In the genomic region with DNA sequence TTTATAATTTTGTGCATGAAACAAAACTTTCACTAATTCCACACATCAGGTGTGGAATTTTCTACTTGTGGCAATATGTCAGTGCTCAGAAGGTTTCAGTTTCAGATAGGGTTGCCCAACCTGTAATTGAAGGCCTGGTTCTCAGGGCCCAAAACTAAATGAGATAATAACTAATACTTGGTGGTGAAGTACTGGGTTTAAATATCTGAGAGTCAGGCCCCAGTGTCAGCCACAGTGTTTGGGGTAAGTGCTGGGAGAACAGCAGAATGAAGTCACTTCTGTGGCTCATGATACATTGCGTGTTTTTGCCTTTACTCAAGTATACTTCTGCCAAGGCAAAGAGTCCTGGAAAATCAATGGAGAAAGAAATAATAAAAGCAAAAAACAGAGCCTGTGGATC, we compare ENCODE assay signal across 13 cellular contexts. TPM values are rescaled to one million over a fixed set of nuclear protein-coding genes. Genes with fewer than 3 reads are reported as not detected.
A peak's percentile ranks its signal among the peaks of the same experiment; 100 is the strongest.
DNase-seq lines count a peak whose midpoint lies in the region; ATAC-seq and TF ChIP-seq lines count a peak whose summit lies in the region.
"Had no signal": no experiment of that assay in that cellular context is flagged by ENCODE, and none has a peak within 500 bp of the region (broad histone marks: within the 10 kb centered on the region; RNA-seq: fewer than 3 reads in every experiment).

No MANE protein-coding gene starts in this region.

- BruUV-seq in A673 (replicated peaks; lab: Mats Ljungman, UMichigan): no TSS peak

- CTCF ChIA-PET in activated CD8-positive, alpha-beta memory T cell treated with anti-CD3 and anti-CD28 coated beads, Interleukin-2, amount 10 ng/mL, durations not matched to agents 7 days and 5 days (lab: Charles Lee): no interaction called here
- CTCF ChIA-PET in A673 (lab: Charles Lee): no interaction called here

- no peaks in the 10 kb centered on the region for H3K9me3 Mint-ChIP-seq in activated CD8-positive, alpha-beta memory T cell treated with anti-CD3 and anti-CD28 coated beads, Interleukin-2, amount 10 ng/mL, durations not matched to agents 7 days and 5 days (ENCODE audit: low read depth)

- intact Hi-C loops in A673 (cut with micrococcal nuclease; ENCODE audit: unreplicated experiment): no loop called here

- peak overlapping the region; percentile 18 for H3K27ac ChIP-seq in SU-DHL-6 (ENCODE audit: low read depth, low read length)
- H3K27ac ChIP-seq in fibroblast of lung (ENCODE audit: insufficient read depth, low read length): no peak overlapping the region
- no peak overlapping the region for H3K27ac ChIP-seq in A673 (ENCODE audit: low read depth, low read length, poor library complexity, severe bottlenecking)

- H3K4me1 ChIP-seq in fibroblast of lung (ENCODE audit: control insufficient read depth, extremely low read depth, insufficient read depth, low read length) (peaks cover 23% of the 10 kb centered on the region), A673 (ENCODE audit: insufficient read depth, low read length, poor library complexity, severe bottlenecking) (peaks cover 21% of the 10 kb centered on the region)

- H3K4me2 ChIP-seq in SU-DHL-6 (ENCODE audit: low read depth, low read length, poor library complexity, severe bottlenecking) (peak overlapping the region; percentile 21), fibroblast of lung (ENCODE audit: extremely low read depth, insufficient read depth, low read length) (no peak overlapping the region)

- no peaks in the 10 kb centered on the region for H3K27me3 Mint-ChIP-seq in activated CD8-positive, alpha-beta memory T cell treated with anti-CD3 and anti-CD28 coated beads, Interleukin-2, amount 10 ng/mL, durations not matched to agents 7 days and 5 days

- H3F3A ChIP-seq in SU-DHL-6 (ENCODE audit: insufficient read depth): 0 out of 2 replicates have a peak, but pooled peaks cover 13% of the 10 kb centered on the region

- H3K4me3 ChIP-seq in SU-DHL-6 (ENCODE audit: insufficient read depth, low read length, poor library complexity, severe bottlenecking) (no peak overlapping the region), fibroblast of lung (replicated peaks in 1 of 4; ENCODE audit: control extremely low read depth in 1 of 4, insufficient read depth in 1 of 4, low read depth in 3 of 4, low read length in 4 of 4) (no peak overlapping the region), MG63 (no peak overlapping the region), A673 (ENCODE audit: low read depth, low read length, poor library complexity, severe bottlenecking) (no peak overlapping the region)
- H3K4me3 ChIP-seq: lung had no signal

- ATAC-seq in activated CD8-positive, alpha-beta memory T cell treated with anti-CD3 and anti-CD28 coated beads, Interleukin-2, amount 10 ng/mL, durations not matched to agents 7 days and 5 days: no peak
- ATAC-seq: heart right ventricle had no signal

- no peak for DNase-seq in activated CD8-positive, alpha-beta memory T cell treated with anti-CD3 and anti-CD28 coated beads, Interleukin-2, amount 10 ng/mL, durations not matched to agents 7 days and 5 days
- DNase-seq in activated CD8-positive, alpha-beta memory T cell treated with anti-CD3 and anti-CD28 coated beads, Interleukin-2, amount 50 U/mL, for 4 hours: no peak
- DNase-seq in fibroblast of lung (ENCODE audit: low read depth in 2 of 2) (peak; percentile 43 to 70), stromal cell of bone marrow (ENCODE audit: low read depth) (peak; percentile 67), cortex of kidney (lab: John Stamatoyannopoulos, UW) (no peak), MG63 (no peak), A673 (ENCODE audit: low spot score) (no peak)
- DNase-seq: ACHN, heart right ventricle, NCI-H1105, retina had no signal

- H3K9me2 ChIP-seq in SU-DHL-6 (replicated peaks; ENCODE audit: insufficient read depth, low read length): no peaks in the 10 kb centered on the region

- H3K27ac Mint-ChIP-seq in activated CD8-positive, alpha-beta memory T cell treated with anti-CD3 and anti-CD28 coated beads, Interleukin-2, amount 10 ng/mL, durations not matched to agents 7 days and 5 days: peak overlapping the region; percentile 35

- H2AFZ ChIP-seq in SU-DHL-6 (ENCODE audit: low read depth, low read length, severe bottlenecking): no peak overlapping the region
- no peak overlapping the region for H2AFZ ChIP-seq in fibroblast of lung (ENCODE audit: low read length)

- TF ChIP-seq CTCF in SU-DHL-6 (IDR thresholded peaks at IDR 0.05; ENCODE audit: insufficient read depth, low read length, poor library complexity, severe bottlenecking): no peak
- no peak for TF ChIP-seq CTCF in fibroblast of lung (conservative IDR thresholded peaks at IDR 0.05 in 1 of 2, IDR thresholded peaks at IDR 0.05 in 1 of 2; ENCODE audit: low read depth in 1 of 2, low read length in 2 of 2)
- no peak for TF ChIP-seq CTCF in A673 (conservative IDR thresholded peaks at IDR 0.05; ENCODE audit: low read depth, low read length)

- H3K79me2 ChIP-seq in SU-DHL-6 (ENCODE audit: insufficient read depth, low read length): peaks cover 100% of the 10 kb centered on the region
- H3K79me2 ChIP-seq in fibroblast of lung (ENCODE audit: control insufficient read depth, insufficient read depth, low read length): peaks cover 96% of the 10 kb centered on the region

- H4K20me1 ChIP-seq in SU-DHL-6 (ENCODE audit: low read depth, low read length) (peaks cover 63% of the 10 kb centered on the region), fibroblast of lung (ENCODE audit: control insufficient read depth, extremely low read depth, insufficient read depth, low read length) (peaks cover 2% of the 10 kb centered on the region)

- H3K4me1 Mint-ChIP-seq in activated CD8-positive, alpha-beta memory T cell treated with anti-CD3 and anti-CD28 coated beads, Interleukin-2, amount 10 ng/mL, durations not matched to agents 7 days and 5 days: peaks cover 77% of the 10 kb centered on the region

- no peaks in the 10 kb centered on the region for H3K27me3 ChIP-seq in SU-DHL-6 (ENCODE audit: low read length)
- no peaks in the 10 kb centered on the region for H3K27me3 ChIP-seq in fibroblast of lung (ENCODE audit: control insufficient read depth, insufficient read depth, low read length)
- H3K27me3 ChIP-seq in MG63: no peaks in the 10 kb centered on the region
- H3K27me3 ChIP-seq in A673 (replicated peaks; ENCODE audit: insufficient read depth, low read depth, low read length, poor library complexity): no peaks in the 10 kb centered on the region
- H3K27me3 ChIP-seq: heart right ventricle had no signal

- peaks cover 62% of the 10 kb centered on the region for H3K36me3 Mint-ChIP-seq in activated CD8-positive, alpha-beta memory T cell treated with anti-CD3 and anti-CD28 coated beads, Interleukin-2, amount 10 ng/mL, durations not matched to agents 7 days and 5 days

- H3K36me3 ChIP-seq in SU-DHL-6 (ENCODE audit: low read length): peaks cover 36% of the 10 kb centered on the region
- peaks cover 6% of the 10 kb centered on the region for H3K36me3 ChIP-seq in fibroblast of lung (ENCODE audit: control insufficient read depth, insufficient read depth, low read length)
- peaks cover 52% of the 10 kb centered on the region for H3K36me3 ChIP-seq in MG63
- H3K36me3 ChIP-seq in A673 (ENCODE audit: insufficient read depth, low read length, poor library complexity, severe bottlenecking): peaks cover 71% of the 10 kb centered on the region

- POLR2A ChIA-PET in A673 (lab: Charles Lee; ENCODE audit: low non-redundant PET): no interaction called here

- H3K9me3 ChIP-seq in SU-DHL-6 (ENCODE audit: insufficient read depth, low read length) (no peaks in the 10 kb centered on the region), fibroblast of lung (ENCODE audit: control insufficient read depth, insufficient read depth, low read depth, low read length) (no peaks in the 10 kb centered on the region), MG63 (no peaks in the 10 kb centered on the region), A673 (ENCODE audit: low read depth, low read length, poor library complexity, severe bottlenecking) (no peaks in the 10 kb centered on the region)
- H3K9me3 ChIP-seq: heart right ventricle had no signal

- H3K4me3 Mint-ChIP-seq in activated CD8-positive, alpha-beta memory T cell treated with anti-CD3 and anti-CD28 coated beads, Interleukin-2, amount 10 ng/mL, durations not matched to agents 7 days and 5 days: no peak overlapping the region

- H3K9ac ChIP-seq in SU-DHL-6 (ENCODE audit: low read length): no peak overlapping the region
- H3K9ac ChIP-seq in fibroblast of lung (ENCODE audit: insufficient read depth, low read length): no peak overlapping the region

RNA-seq across cellular contexts. Expression of gene SAFB, which starts 5.6 kb away (rescaled TPM):
- total RNA-seq in activated CD8-positive, alpha-beta memory T cell treated with anti-CD3 and anti-CD28 coated beads, Interleukin-2, amount 10 ng/mL, durations not matched to agents 7 days and 5 days: 100 to 1,000 TPM; 134 to 152 TPM
- total RNA-seq in fibroblast of lung: 48.5 and 51.0 TPM in 2 replicates
- polyA plus RNA-seq in fibroblast of lung: 28.0 and 34.3 TPM in 2 replicates
- 41.1 and 50.2 TPM in 2 replicates for polyA plus RNA-seq in fibroblast of lung (2012)
- 6.8 and 8.4 TPM in 2 replicates for polyA minus RNA-seq in fibroblast of lung (ENCODE audit: low replicate concordance)
- 22.8 and 33.0 TPM in 2 replicates for total RNA-seq in MG63 (2014; rRNA removed; shearing (Covaris generic); ENCODE audit: low replicate concordance)
- 158 and 171 TPM in 2 replicates for total RNA-seq in A673 (2021)

RNA-seq across cellular contexts. Expression of gene SAFB2, which starts 5.9 kb away (rescaled TPM):
- total RNA-seq in activated CD8-positive, alpha-beta memory T cell treated with anti-CD3 and anti-CD28 coated beads, Interleukin-2, amount 10 ng/mL, durations not matched to agents 7 days and 5 days: 100 to 1,000 TPM; 110 to 125 TPM
- 29.0 and 35.8 TPM in 2 replicates for total RNA-seq in fibroblast of lung
- 16.9 and 21.3 TPM in 2 replicates for polyA plus RNA-seq in fibroblast of lung
- polyA plus RNA-seq in fibroblast of lung (2012): 25.1 and 32.6 TPM in 2 replicates
- 20.3 and 24.5 TPM in 2 replicates for polyA minus RNA-seq in fibroblast of lung (ENCODE audit: low replicate concordance)
- 5.1 and 12.3 TPM in 2 replicates for total RNA-seq in MG63 (2014; rRNA removed; shearing (Covaris generic); ENCODE audit: low replicate concordance)
- 124 and 153 TPM in 2 replicates for total RNA-seq in A673 (2021)

RNA-seq across cellular contexts. Expression of gene MICOS13, which starts 51.8 kb away (rescaled TPM):
- 10 to 100 TPM; 49.1 to 49.7 TPM for total RNA-seq in activated CD8-positive, alpha-beta memory T cell treated with anti-CD3 and anti-CD28 coated beads, Interleukin-2, amount 10 ng/mL, durations not matched to agents 7 days and 5 days
- total RNA-seq in fibroblast of lung: 29.3 and 73.5 TPM in 2 replicates
- 20.7 and 20.8 TPM in 2 replicates for polyA plus RNA-seq in fibroblast of lung
- 83.6 and 93.2 TPM in 2 replicates for polyA plus RNA-seq in fibroblast of lung (2012)
- polyA minus RNA-seq in fibroblast of lung (ENCODE audit: low replicate concordance): 29.2 and 29.9 TPM in 2 replicates
- 21.8 and 75.4 TPM in 2 replicates for total RNA-seq in MG63 (2014; rRNA removed; shearing (Covaris generic); ENCODE audit: low replicate concordance)
- total RNA-seq in A673 (2021): 36.3 and 43.6 TPM in 2 replicates

RNA-seq across cellular contexts. Expression of gene HSD11B1L, which starts 52.4 kb away (rescaled TPM):
- total RNA-seq in activated CD8-positive, alpha-beta memory T cell treated with anti-CD3 and anti-CD28 coated beads, Interleukin-2, amount 10 ng/mL, durations not matched to agents 7 days and 5 days: 1 to 10 TPM; 1.0 to 2.4 TPM
- total RNA-seq in fibroblast of lung (11.0 and 13.0 TPM in 2 replicates), A673 (2021) (5.7 and 8.2 TPM in 2 replicates)
- 3.1 and 5.1 TPM in 2 replicates for polyA plus RNA-seq in fibroblast of lung
- 5.2 and 7.8 TPM in 2 replicates for polyA plus RNA-seq in fibroblast of lung (2012)
- 5.6 TPM in 1 of 2 replicates, not detected in the other for polyA minus RNA-seq in fibroblast of lung (ENCODE audit: low replicate concordance)
- 3.6 and 5.8 TPM in 2 replicates for total RNA-seq in MG63 (2014; rRNA removed; shearing (Covaris generic); ENCODE audit: low replicate concordance)

Comparison
In these comparisons a context has a peak if more than half of its experiments do, and no peak if none do; other contexts are left out.
1. DNase-seq: peak in fibroblast of lung (2 of 2) and stromal cell of bone marrow (single experiment); none in activated CD8-positive, alpha-beta memory T cell treated with anti-CD3 and anti-CD28 coated beads, Interleukin-2, amount 10 ng/mL, durations not matched to agents 7 days and 5 days (single experiment), activated CD8-positive, alpha-beta memory T cell treated with anti-CD3 and anti-CD28 coated beads, Interleukin-2, amount 50 U/mL, for 4 hours (single experiment), cortex of kidney (single experiment), MG63 (single experiment) and A673 (single experiment).